Comparison of ENCODE assay signal across 8 cellular contexts in the genomic region with DNA sequence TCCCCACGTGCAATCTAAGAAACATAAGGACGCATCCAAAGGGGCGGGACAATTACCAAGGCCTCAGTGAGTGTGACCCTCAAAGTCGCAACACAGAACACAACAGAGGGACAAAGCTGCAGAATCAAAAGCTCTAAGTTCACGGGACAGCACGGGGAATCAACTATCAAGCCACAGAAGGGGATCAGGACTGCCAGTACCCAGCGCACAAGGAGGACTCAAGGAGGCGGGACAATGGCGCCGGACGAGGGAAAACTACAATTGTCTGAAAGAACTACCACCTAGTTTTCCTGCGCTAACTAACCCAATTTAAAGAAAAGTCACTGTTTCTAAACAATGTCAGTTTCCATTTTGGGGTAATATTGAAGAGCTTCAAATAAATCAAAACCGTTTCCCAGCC.
DNase-seq lines count a peak whose midpoint lies in the region; ATAC-seq lines count a peak whose summit lies in the region.
"Had no signal": no experiment of that assay in that cellular context is flagged by ENCODE, and none has a peak within 500 bp of the region (broad histone marks: within the 10 kb centered on the region; RNA-seq: fewer than 3 reads in every experiment).

No MANE protein-coding gene starts in this region.

- peak overlapping the region; percentile 91 for H3K4me3 Mint-ChIP-seq in activated naive CD8-positive, alpha-beta T cell

- DNase-seq in kidney glomerular epithelial cell (lab: John Stamatoyannopoulos, UW) = no peak
- DNase-seq in HuH-7 (ENCODE audit: low spot score) = no peak
- DNase-seq: NK-92 treated with Interleukin-12 subunit alpha and Interleukin-12 subunit beta, amount 100 ng/mL, for 24 hours had no signal

- H3K36me3 ChIP-seq in HUES48 (ENCODE audit: control insufficient read depth, insufficient read depth, low read length) (no peaks in the 10 kb centered on the region), iPS-20b (ENCODE audit: insufficient read depth, low read depth, low read length) (no peaks in the 10 kb centered on the region), subcutaneous abdominal adipose tissue (ENCODE audit: control insufficient read depth in 5 of 5, insufficient read depth in 5 of 5, low read length in 5 of 5) (no peaks in the 10 kb centered on the region)

- 0 out of 2 replicates have a peak overlapping the region, but pooled peaks have one; percentile 66 for H3K4me3 ChIP-seq in HUES48 (ENCODE audit: low read depth, low read length)
- peak overlapping the region; percentile 61 for H3K4me3 ChIP-seq in iPS-20b (ENCODE audit: low read length)
- H3K4me3 ChIP-seq in subcutaneous abdominal adipose tissue (ENCODE audit: low read depth in 1 of 5, low read length in 5 of 5) = peak overlapping the region; percentile 61 to 73 (median 68)

- H3K27me3 ChIP-seq in HUES48 (ENCODE audit: control insufficient read depth, insufficient read depth, low read length) (peaks cover 17% of the 10 kb centered on the region), iPS-20b (ENCODE audit: insufficient read depth, low read length) (peaks cover 22% of the 10 kb centered on the region), subcutaneous abdominal adipose tissue (ENCODE audit: control insufficient read depth in 5 of 5, insufficient read depth in 4 of 5, low read length in 5 of 5) (no peaks in the 10 kb centered on the region)

- H3K27ac ChIP-seq in HUES48 (ENCODE audit: low read depth, low read length) (no peak overlapping the region), iPS-20b (ENCODE audit: low read length) (no peak overlapping the region), subcutaneous abdominal adipose tissue (ENCODE audit: low read depth, low read length) (peak overlapping the region; percentile 58)

- H3K4me1 ChIP-seq in HUES48 (ENCODE audit: control insufficient read depth, insufficient read depth, low read length) = no peaks in the 10 kb centered on the region
- H3K4me1 ChIP-seq in iPS-20b (ENCODE audit: insufficient read depth, low read length) = no peaks in the 10 kb centered on the region; the same call in 1 of the 2 replicates
- H3K4me1 ChIP-seq in subcutaneous abdominal adipose tissue (ENCODE audit: control insufficient read depth in 5 of 5, insufficient read depth in 5 of 5, low read length in 5 of 5) = peaks cover 0 to 22% (median 21%) of the 10 kb centered on the region in 5 donors

- H3K4me1 Mint-ChIP-seq in activated naive CD8-positive, alpha-beta T cell (ENCODE audit: low read depth) = peaks cover 12% of the 10 kb centered on the region

- H3K9me3 Mint-ChIP-seq in activated naive CD8-positive, alpha-beta T cell (ENCODE audit: low read depth) = no peaks in the 10 kb centered on the region

- H3K9me3 ChIP-seq in HUES48 (ENCODE audit: control insufficient read depth, insufficient read depth, low read length) (no peaks in the 10 kb centered on the region), iPS-20b (ENCODE audit: insufficient read depth, low read depth, low read length) (no peaks in the 10 kb centered on the region), subcutaneous abdominal adipose tissue (ENCODE audit: control insufficient read depth in 5 of 5, low read length in 5 of 5) (no peaks in the 10 kb centered on the region)

- no peak overlapping the region for H3K27ac Mint-ChIP-seq in activated naive CD8-positive, alpha-beta T cell

- H3K36me3 Mint-ChIP-seq in activated naive CD8-positive, alpha-beta T cell = no peaks in the 10 kb centered on the region

- H3K27me3 Mint-ChIP-seq in activated naive CD8-positive, alpha-beta T cell = no peaks in the 10 kb centered on the region

- ATAC-seq in HG03095 (IDR thresholded peaks at IDR 0.05; ENCODE audit: unreplicated experiment) = no peak

- H3K9ac ChIP-seq in HUES48 (ENCODE audit: low read depth, low read length) = no peak overlapping the region
- H3K9ac ChIP-seq in iPS-20b (ENCODE audit: low read depth, low read length) = no peak overlapping the region
- peak overlapping the region in 2 of 5 donors; percentile 60 to 62 for H3K9ac ChIP-seq in subcutaneous abdominal adipose tissue (ENCODE audit: low read length in 5 of 5)
